ENCODE assay signal across 40 cellular contexts in genomic region chr5:136528481-136528880, GRCh38.
"Had no signal": no experiment of that assay in that cellular context is flagged by ENCODE, and none has a peak within 500 bp of the region (broad histone marks: within the 10 kb centered on the region; RNA-seq: fewer than 3 reads in every experiment).

No MANE protein-coding gene starts in this region.

- H3K9me3 Mint-ChIP-seq: activated naive CD4-positive, alpha-beta T cell treated with anti-CD3 and anti-CD28 coated beads for 36 hours; activated naive CD4-positive, alpha-beta T cell treated with anti-CD3 and anti-CD28 coated beads, Interleukin-2, amount 10 ng/mL, durations not matched to agents 7 days and 5 days; activated naive CD4-positive, alpha-beta T cell treated with anti-CD3 and anti-CD28 coated beads, Interleukin-2, amount 50 U/mL, for 24 hours; activated naive CD8-positive, alpha-beta T cell treated with anti-CD3 and anti-CD28 coated beads for 36 hours; activated naive CD8-positive, alpha-beta T cell treated with anti-CD3 and anti-CD28 coated beads, Interleukin-2, amount 10 ng/mL, durations not matched to agents 7 days and 5 days; activated naive CD8-positive, alpha-beta T cell treated with anti-CD3 and anti-CD28 coated beads, Interleukin-2, amount 50 U/mL, for 24 hours; activated T-cell treated with anti-CD3 and anti-CD28 coated beads, Interleukin-2, amount 50 U/mL, for 24 hours; activated T-cell treated with anti-CD3 and anti-CD28 coated beads, Interleukin-2, amount 50 U/mL, for 4 hours; activated T-helper 1 cell treated with anti-CD3 and anti-CD28 coated beads, Interleukin-12 subunit alpha, Interleukin-12 subunit beta, Interleukin-2, Interleukin-4 antibody, amounts not matched to agents 30 ng/mL and 10 ng/mL and 1 ng/mL, durations not matched to agents 14 hours and 24 hours and 36 hours; activated T-helper 17 cell treated with anti-CD3 and anti-CD28 coated beads, Interleukin-2, amount 50 U/mL, for 72 hours; brain; central memory CD8-positive, alpha-beta T cell had no signal

- H3K4me1 Mint-ChIP-seq: activated naive CD4-positive, alpha-beta T cell treated with anti-CD3 and anti-CD28 coated beads, Interleukin-2, amount 10 ng/mL, durations not matched to agents 7 days and 5 days; activated naive CD4-positive, alpha-beta T cell treated with anti-CD3 and anti-CD28 coated beads, Interleukin-2, amount 50 U/mL, for 24 hours; activated naive CD8-positive, alpha-beta T cell treated with anti-CD3 and anti-CD28 coated beads for 36 hours; activated naive CD8-positive, alpha-beta T cell treated with anti-CD3 and anti-CD28 coated beads, Interleukin-2, amount 10 ng/mL, durations not matched to agents 7 days and 5 days; activated naive CD8-positive, alpha-beta T cell treated with anti-CD3 and anti-CD28 coated beads, Interleukin-2, amount 50 U/mL, for 24 hours; activated T-helper 17 cell treated with anti-CD3 and anti-CD28 coated beads, Interleukin-2, amount 50 U/mL, for 72 hours; central memory CD8-positive, alpha-beta T cell had no signal

- H3K27ac ChIP-seq: adrenal gland, ascending aorta, body of pancreas, brain microvascular endothelial cell, breast epithelium, cardiac muscle cell had no signal

- H3K4me1 ChIP-seq: adrenal gland, ascending aorta, breast epithelium had no signal

- H3K4me3 Mint-ChIP-seq: activated naive CD4-positive, alpha-beta T cell treated with anti-CD3 and anti-CD28 coated beads for 36 hours; activated naive CD4-positive, alpha-beta T cell treated with anti-CD3 and anti-CD28 coated beads, Interleukin-2, amount 10 ng/mL, durations not matched to agents 7 days and 5 days; activated naive CD4-positive, alpha-beta T cell treated with anti-CD3 and anti-CD28 coated beads, Interleukin-2, amount 50 U/mL, for 24 hours; activated naive CD8-positive, alpha-beta T cell; activated naive CD8-positive, alpha-beta T cell treated with anti-CD3 and anti-CD28 coated beads for 36 hours; activated naive CD8-positive, alpha-beta T cell treated with anti-CD3 and anti-CD28 coated beads, Interleukin-2, amount 10 ng/mL, durations not matched to agents 7 days and 5 days; activated naive CD8-positive, alpha-beta T cell treated with anti-CD3 and anti-CD28 coated beads, Interleukin-2, amount 50 U/mL, for 24 hours; activated T-cell treated with anti-CD3 and anti-CD28 coated beads, Interleukin-2, amount 50 U/mL, for 24 hours; activated T-cell treated with anti-CD3 and anti-CD28 coated beads, Interleukin-2, amount 50 U/mL, for 4 hours; activated T-cell treated with anti-CD3 and anti-CD28 coated beads, Interleukin-2, amount 50 U/mL, for 72 hours; activated T-helper 1 cell treated with anti-CD3 and anti-CD28 coated beads, Interleukin-12 subunit alpha, Interleukin-12 subunit beta, Interleukin-2, Interleukin-4 antibody, amounts not matched to agents 30 ng/mL and 10 ng/mL and 1 ng/mL, durations not matched to agents 14 hours and 24 hours and 36 hours; activated T-helper 17 cell treated with anti-CD3 and anti-CD28 coated beads, Interleukin-2, amount 50 U/mL, for 72 hours; brain; central memory CD8-positive, alpha-beta T cell had no signal

- H3K27me3 ChIP-seq: adrenal gland, ascending aorta, body of pancreas, brain microvascular endothelial cell, breast epithelium, cardiac muscle cell had no signal

- H3K9me3 ChIP-seq: adrenal gland, ascending aorta, body of pancreas, breast epithelium had no signal

- H3K4me3 ChIP-seq: adrenal gland, ascending aorta, body of pancreas, breast epithelium, cardiac muscle cell had no signal

- FAIRE-seq: astrocyte, bronchial epithelial cell had no signal

- DNase-seq: activated effector memory CD4-positive, alpha-beta T cell treated with anti-CD3 and anti-CD28 coated beads, Interleukin-2, amount 50 U/mL, for 16 hours; activated effector memory CD4-positive, alpha-beta T cell treated with Interleukin-2 at 50 U/mL for 16 hours; activated gamma-delta T cell; activated gamma-delta T cell treated with Interleukin-2 at 50 U/mL for 16 hours; activated naive CD4-positive, alpha-beta T cell; activated naive CD4-positive, alpha-beta T cell treated with anti-CD3 and anti-CD28 coated beads for 36 hours; activated naive CD4-positive, alpha-beta T cell treated with anti-CD3 and anti-CD28 coated beads, Interleukin-2, amount 10 ng/mL, durations not matched to agents 7 days and 5 days; activated naive CD4-positive, alpha-beta T cell treated with anti-CD3 and anti-CD28 coated beads, Interleukin-2, amount 50 U/mL, for 16 hours; activated naive CD4-positive, alpha-beta T cell treated with Interleukin-2 at 50 U/mL for 16 hours; activated naive CD8-positive, alpha-beta T cell treated with anti-CD3 and anti-CD28 coated beads for 36 hours; activated naive CD8-positive, alpha-beta T cell treated with anti-CD3 and anti-CD28 coated beads, Interleukin-2, amount 10 ng/mL, durations not matched to agents 7 days and 5 days; activated naive CD8-positive, alpha-beta T cell treated with anti-CD3 and anti-CD28 coated beads, Interleukin-2, amount 50 U/mL, for 24 hours; activated T-cell treated with anti-CD3 and anti-CD28 coated beads for 4 hours; activated T-cell treated with anti-CD3 and anti-CD28 coated beads, Interleukin-2, amount 50 U/mL, for 1 hour; activated T-cell treated with anti-CD3 and anti-CD28 coated beads, Interleukin-2, amount 50 U/mL, for 24 hours; activated T-cell treated with anti-CD3 and anti-CD28 coated beads, Interleukin-2, amount 50 U/mL, for 4 hours; activated T-cell treated with anti-CD3 and anti-CD28 coated beads, Interleukin-2, amount 50 U/mL, for 48 hours; activated T-cell treated with anti-CD3 and anti-CD28 coated beads, Interleukin-2, amount 50 U/mL, for 72 hours; adrenal gland; amniotic stem cell; amygdala; anterior cingulate cortex; aorta; body of pancreas; brain microvascular endothelial cell; caudate nucleus; central memory CD4-positive, alpha-beta T cell; cerebellar nuclear complex had no signal

- H3K36me3 ChIP-seq: adrenal gland, ascending aorta, brain microvascular endothelial cell, breast epithelium, cardiac muscle cell had no signal

- H3K36me3 Mint-ChIP-seq: activated naive CD4-positive, alpha-beta T cell treated with anti-CD3 and anti-CD28 coated beads, Interleukin-2, amount 10 ng/mL, durations not matched to agents 7 days and 5 days; activated naive CD4-positive, alpha-beta T cell treated with anti-CD3 and anti-CD28 coated beads, Interleukin-2, amount 50 U/mL, for 24 hours; activated naive CD4-positive, alpha-beta T cell treated with anti-CD3 and anti-CD28 coated beads, Interleukin-2, amount 50 U/mL, for 72 hours; activated naive CD8-positive, alpha-beta T cell; activated naive CD8-positive, alpha-beta T cell treated with anti-CD3 and anti-CD28 coated beads for 36 hours; activated naive CD8-positive, alpha-beta T cell treated with anti-CD3 and anti-CD28 coated beads, Interleukin-2, amount 10 ng/mL, durations not matched to agents 7 days and 5 days; brain had no signal

- H3K27ac Mint-ChIP-seq: activated naive CD4-positive, alpha-beta T cell treated with anti-CD3 and anti-CD28 coated beads for 36 hours; activated naive CD4-positive, alpha-beta T cell treated with anti-CD3 and anti-CD28 coated beads, Interleukin-2, amount 10 ng/mL, durations not matched to agents 7 days and 5 days; activated naive CD4-positive, alpha-beta T cell treated with anti-CD3 and anti-CD28 coated beads, Interleukin-2, amount 50 U/mL, for 24 hours; activated naive CD4-positive, alpha-beta T cell treated with anti-CD3 and anti-CD28 coated beads, Interleukin-2, amount 50 U/mL, for 72 hours; activated naive CD8-positive, alpha-beta T cell; activated naive CD8-positive, alpha-beta T cell treated with anti-CD3 and anti-CD28 coated beads for 36 hours; activated naive CD8-positive, alpha-beta T cell treated with anti-CD3 and anti-CD28 coated beads, Interleukin-2, amount 10 ng/mL, durations not matched to agents 7 days and 5 days; activated naive CD8-positive, alpha-beta T cell treated with anti-CD3 and anti-CD28 coated beads, Interleukin-2, amount 50 U/mL, for 24 hours; activated T-cell treated with anti-CD3 and anti-CD28 coated beads, Interleukin-2, amount 50 U/mL, for 24 hours; activated T-cell treated with anti-CD3 and anti-CD28 coated beads, Interleukin-2, amount 50 U/mL, for 72 hours; activated T-helper 1 cell treated with anti-CD3 and anti-CD28 coated beads, Interleukin-12 subunit alpha, Interleukin-12 subunit beta, Interleukin-2, Interleukin-4 antibody, amounts not matched to agents 30 ng/mL and 10 ng/mL and 1 ng/mL, durations not matched to agents 14 hours and 24 hours and 36 hours; activated T-helper 17 cell treated with anti-CD3 and anti-CD28 coated beads, Interleukin-2, amount 50 U/mL, for 72 hours; brain had no signal

- H3K27me3 Mint-ChIP-seq: activated naive CD4-positive, alpha-beta T cell treated with anti-CD3 and anti-CD28 coated beads, Interleukin-2, amount 10 ng/mL, durations not matched to agents 7 days and 5 days; activated naive CD4-positive, alpha-beta T cell treated with anti-CD3 and anti-CD28 coated beads, Interleukin-2, amount 50 U/mL, for 24 hours; activated naive CD8-positive, alpha-beta T cell; activated naive CD8-positive, alpha-beta T cell treated with anti-CD3 and anti-CD28 coated beads for 36 hours; activated naive CD8-positive, alpha-beta T cell treated with anti-CD3 and anti-CD28 coated beads, Interleukin-2, amount 10 ng/mL, durations not matched to agents 7 days and 5 days; activated naive CD8-positive, alpha-beta T cell treated with anti-CD3 and anti-CD28 coated beads, Interleukin-2, amount 50 U/mL, for 24 hours; activated T-cell treated with anti-CD3 and anti-CD28 coated beads, Interleukin-2, amount 50 U/mL, for 24 hours; activated T-helper 17 cell treated with anti-CD3 and anti-CD28 coated beads, Interleukin-2, amount 50 U/mL, for 72 hours; central memory CD8-positive, alpha-beta T cell had no signal
